In genomic region chr11:128707671-128708070, GRCh38 we compare ENCODE assay signal across 15 cellular contexts. TPM values are rescaled to one million over a fixed set of nuclear protein-coding genes. Genes with fewer than 3 reads are reported as not detected.
DNase-seq lines count a peak whose midpoint lies in the region; TF ChIP-seq lines count a peak whose summit lies in the region.
"Had no signal": no experiment of that assay in that cellular context is flagged by ENCODE, and none has a peak within 500 bp of the region (broad histone marks: within the 10 kb centered on the region; RNA-seq: fewer than 3 reads in every experiment).

No MANE protein-coding gene starts in this region.

- DNase-seq in activated CD8-positive, alpha-beta memory T cell treated with anti-CD3 and anti-CD28 coated beads, Interleukin-2, amount 50 U/mL, for 48 hours: peak; percentile 10
- no peak for DNase-seq in activated CD8-positive, alpha-beta memory T cell treated with anti-CD3 and anti-CD28 coated beads, Interleukin-2, amount 50 U/mL, for 4 hours
- DNase-seq in RPMI7951 (ENCODE audit: low read depth): peak; percentile 51
- peak; percentile 63 for DNase-seq in fibroblast of mammary gland (ENCODE audit: low read depth)
- no peak for DNase-seq in tibial nerve (ENCODE audit: low spot score in 2 of 2)
- DNase-seq in NCI-H446 treated with DMSO at 0.1 percent for 48 hours (lab: John Stamatoyannopoulos, UW): no peak
- no peak for DNase-seq in NCI-H2227 (lab: John Stamatoyannopoulos, UW; ENCODE audit: unreplicated experiment)
- DNase-seq: DMS53, H9, NCI-H510A treated with DMSO at 0.1 percent for 48 hours, RPMI8226, T-helper 9 cell, uterus had no signal

- no peaks in the 10 kb centered on the region for H3K27me3 ChIP-seq in tibial nerve
- H3K27me3 ChIP-seq: uterus had no signal

- no peaks in the 10 kb centered on the region for H3K36me3 ChIP-seq in tibial nerve
- H3K36me3 ChIP-seq: uterus had no signal

- no peak for TF ChIP-seq CTCF in fibroblast of mammary gland (conservative IDR thresholded peaks at IDR 0.05; ENCODE audit: control insufficient read depth, insufficient read depth, low read depth, low read length)
- no peak for TF ChIP-seq CTCF in tibial nerve (IDR thresholded peaks at IDR 0.05)

- H3K9me3 ChIP-seq in tibial nerve: no peaks in the 10 kb centered on the region
- H3K9me3 ChIP-seq: A549, uterus had no signal

- TF ChIP-seq POLR2A in tibial nerve (IDR thresholded peaks at IDR 0.05): no peak

- H3K27ac ChIP-seq in skin epidermis (peak overlapping the region in 11 of 21 experiments; percentile 4 to 72 (median 32)), tibial nerve (peak overlapping the region in 2 of 4 donors; percentile 3 to 10)
- H3K27ac ChIP-seq: A549 had no signal

- H3K4me1 ChIP-seq in tibial nerve: peaks cover 0 to 4% (median under 1%) of the 10 kb centered on the region in 4 donors
- H3K4me1 ChIP-seq: A549, uterus had no signal

- no peak for TF ChIP-seq EP300 in tibial nerve (IDR thresholded peaks at IDR 0.05)

- H3K4me3 ChIP-seq in fibroblast of mammary gland (ENCODE audit: control insufficient read depth, low read depth, low read length) (no peak overlapping the region), skin epidermis (no peak overlapping the region), tibial nerve (no peak overlapping the region)
- H3K4me3 ChIP-seq: A549, uterus had no signal

RNA-seq across cellular contexts. Expression of gene FLI1, which starts 13.8 kb away (rescaled TPM):
- 4.8 and 7.4 TPM in 2 replicates for total RNA-seq in RPMI7951 (2014; rRNA removed; shearing (Covaris generic))
- total RNA-seq in tibial nerve: 10 to 100 TPM; 21.3 to 57.9 (median 52.6) TPM

Comparison
In these comparisons a context has a peak if more than half of its experiments do, and no peak if none do; other contexts are left out.
1. DNase-seq: peak in activated CD8-positive, alpha-beta memory T cell treated with anti-CD3 and anti-CD28 coated beads, Interleukin-2, amount 50 U/mL, for 48 hours (single experiment), RPMI7951 (single experiment) and fibroblast of mammary gland (single experiment); none in activated CD8-positive, alpha-beta memory T cell treated with anti-CD3 and anti-CD28 coated beads, Interleukin-2, amount 50 U/mL, for 4 hours (single experiment), tibial nerve (0 of 2), NCI-H446 treated with DMSO at 0.1 percent for 48 hours (single experiment) and NCI-H2227 (single experiment).